1 cellular context compared by ENCODE assay signal in the genomic region with DNA sequence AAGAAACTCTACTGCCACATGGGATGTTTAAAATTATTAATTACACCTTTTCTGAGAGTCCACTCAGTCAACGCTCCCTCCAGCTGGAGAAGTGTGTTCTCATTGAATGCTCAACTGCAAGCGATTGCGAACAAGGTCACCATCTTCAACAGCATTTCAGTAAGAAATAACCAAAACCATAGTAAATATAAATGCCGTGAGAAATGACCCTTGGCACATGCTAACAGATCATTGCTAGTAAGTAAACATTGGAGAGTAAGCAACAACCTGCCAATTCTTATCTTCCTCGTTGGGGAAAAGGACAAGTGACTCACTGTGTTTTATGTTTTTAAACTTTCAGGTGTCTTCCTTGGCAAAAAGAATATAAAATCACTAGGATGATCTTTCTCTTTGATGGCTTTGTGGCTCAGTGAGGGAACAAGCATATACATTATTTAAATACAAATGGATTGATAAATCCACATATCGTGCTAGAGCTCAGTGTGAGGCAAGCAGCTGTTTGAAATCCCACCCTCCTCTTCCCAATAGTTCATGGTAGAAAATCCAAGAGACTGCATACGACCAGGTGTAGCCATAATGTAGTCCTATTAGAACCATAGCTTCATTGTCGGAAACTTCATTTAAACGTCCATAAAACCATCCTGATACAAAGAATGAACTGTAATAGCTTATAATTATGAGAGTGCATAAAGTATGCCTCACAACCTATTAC.
TF ChIP-seq lines count a peak whose summit lies in the region.

No MANE protein-coding gene starts in this region.

TF ChIP-seq in K562, 482 proteins besides CTCF, POLR2A, EP300 and RAD21 (continued from another document):
- TF ChIP-seq, protein P1, sequence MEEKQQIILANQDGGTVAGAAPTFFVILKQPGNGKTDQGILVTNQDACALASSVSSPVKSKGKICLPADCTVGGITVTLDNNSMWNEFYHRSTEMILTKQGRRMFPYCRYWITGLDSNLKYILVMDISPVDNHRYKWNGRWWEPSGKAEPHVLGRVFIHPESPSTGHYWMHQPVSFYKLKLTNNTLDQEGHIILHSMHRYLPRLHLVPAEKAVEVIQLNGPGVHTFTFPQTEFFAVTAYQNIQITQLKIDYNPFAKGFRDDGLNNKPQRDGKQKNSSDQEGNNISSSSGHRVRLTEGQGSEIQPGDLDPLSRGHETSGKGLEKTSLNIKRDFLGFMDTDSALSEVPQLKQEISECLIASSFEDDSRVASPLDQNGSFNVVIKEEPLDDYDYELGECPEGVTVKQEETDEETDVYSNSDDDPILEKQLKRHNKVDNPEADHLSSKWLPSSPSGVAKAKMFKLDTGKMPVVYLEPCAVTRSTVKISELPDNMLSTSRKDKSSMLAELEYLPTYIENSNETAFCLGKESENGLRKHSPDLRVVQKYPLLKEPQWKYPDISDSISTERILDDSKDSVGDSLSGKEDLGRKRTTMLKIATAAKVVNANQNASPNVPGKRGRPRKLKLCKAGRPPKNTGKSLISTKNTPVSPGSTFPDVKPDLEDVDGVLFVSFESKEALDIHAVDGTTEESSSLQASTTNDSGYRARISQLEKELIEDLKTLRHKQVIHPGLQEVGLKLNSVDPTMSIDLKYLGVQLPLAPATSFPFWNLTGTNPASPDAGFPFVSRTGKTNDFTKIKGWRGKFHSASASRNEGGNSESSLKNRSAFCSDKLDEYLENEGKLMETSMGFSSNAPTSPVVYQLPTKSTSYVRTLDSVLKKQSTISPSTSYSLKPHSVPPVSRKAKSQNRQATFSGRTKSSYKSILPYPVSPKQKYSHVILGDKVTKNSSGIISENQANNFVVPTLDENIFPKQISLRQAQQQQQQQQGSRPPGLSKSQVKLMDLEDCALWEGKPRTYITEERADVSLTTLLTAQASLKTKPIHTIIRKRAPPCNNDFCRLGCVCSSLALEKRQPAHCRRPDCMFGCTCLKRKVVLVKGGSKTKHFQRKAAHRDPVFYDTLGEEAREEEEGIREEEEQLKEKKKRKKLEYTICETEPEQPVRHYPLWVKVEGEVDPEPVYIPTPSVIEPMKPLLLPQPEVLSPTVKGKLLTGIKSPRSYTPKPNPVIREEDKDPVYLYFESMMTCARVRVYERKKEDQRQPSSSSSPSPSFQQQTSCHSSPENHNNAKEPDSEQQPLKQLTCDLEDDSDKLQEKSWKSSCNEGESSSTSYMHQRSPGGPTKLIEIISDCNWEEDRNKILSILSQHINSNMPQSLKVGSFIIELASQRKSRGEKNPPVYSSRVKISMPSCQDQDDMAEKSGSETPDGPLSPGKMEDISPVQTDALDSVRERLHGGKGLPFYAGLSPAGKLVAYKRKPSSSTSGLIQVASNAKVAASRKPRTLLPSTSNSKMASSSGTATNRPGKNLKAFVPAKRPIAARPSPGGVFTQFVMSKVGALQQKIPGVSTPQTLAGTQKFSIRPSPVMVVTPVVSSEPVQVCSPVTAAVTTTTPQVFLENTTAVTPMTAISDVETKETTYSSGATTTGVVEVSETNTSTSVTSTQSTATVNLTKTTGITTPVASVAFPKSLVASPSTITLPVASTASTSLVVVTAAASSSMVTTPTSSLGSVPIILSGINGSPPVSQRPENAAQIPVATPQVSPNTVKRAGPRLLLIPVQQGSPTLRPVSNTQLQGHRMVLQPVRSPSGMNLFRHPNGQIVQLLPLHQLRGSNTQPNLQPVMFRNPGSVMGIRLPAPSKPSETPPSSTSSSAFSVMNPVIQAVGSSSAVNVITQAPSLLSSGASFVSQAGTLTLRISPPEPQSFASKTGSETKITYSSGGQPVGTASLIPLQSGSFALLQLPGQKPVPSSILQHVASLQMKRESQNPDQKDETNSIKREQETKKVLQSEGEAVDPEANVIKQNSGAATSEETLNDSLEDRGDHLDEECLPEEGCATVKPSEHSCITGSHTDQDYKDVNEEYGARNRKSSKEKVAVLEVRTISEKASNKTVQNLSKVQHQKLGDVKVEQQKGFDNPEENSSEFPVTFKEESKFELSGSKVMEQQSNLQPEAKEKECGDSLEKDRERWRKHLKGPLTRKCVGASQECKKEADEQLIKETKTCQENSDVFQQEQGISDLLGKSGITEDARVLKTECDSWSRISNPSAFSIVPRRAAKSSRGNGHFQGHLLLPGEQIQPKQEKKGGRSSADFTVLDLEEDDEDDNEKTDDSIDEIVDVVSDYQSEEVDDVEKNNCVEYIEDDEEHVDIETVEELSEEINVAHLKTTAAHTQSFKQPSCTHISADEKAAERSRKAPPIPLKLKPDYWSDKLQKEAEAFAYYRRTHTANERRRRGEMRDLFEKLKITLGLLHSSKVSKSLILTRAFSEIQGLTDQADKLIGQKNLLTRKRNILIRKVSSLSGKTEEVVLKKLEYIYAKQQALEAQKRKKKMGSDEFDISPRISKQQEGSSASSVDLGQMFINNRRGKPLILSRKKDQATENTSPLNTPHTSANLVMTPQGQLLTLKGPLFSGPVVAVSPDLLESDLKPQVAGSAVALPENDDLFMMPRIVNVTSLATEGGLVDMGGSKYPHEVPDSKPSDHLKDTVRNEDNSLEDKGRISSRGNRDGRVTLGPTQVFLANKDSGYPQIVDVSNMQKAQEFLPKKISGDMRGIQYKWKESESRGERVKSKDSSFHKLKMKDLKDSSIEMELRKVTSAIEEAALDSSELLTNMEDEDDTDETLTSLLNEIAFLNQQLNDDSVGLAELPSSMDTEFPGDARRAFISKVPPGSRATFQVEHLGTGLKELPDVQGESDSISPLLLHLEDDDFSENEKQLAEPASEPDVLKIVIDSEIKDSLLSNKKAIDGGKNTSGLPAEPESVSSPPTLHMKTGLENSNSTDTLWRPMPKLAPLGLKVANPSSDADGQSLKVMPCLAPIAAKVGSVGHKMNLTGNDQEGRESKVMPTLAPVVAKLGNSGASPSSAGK (IDR thresholded peaks at IDR 0.05) = peak; percentile 61; the same call in 1 of the 2 replicates
- TF ChIP-seq POLR2AphosphoS5 (IDR thresholded peaks at IDR 0.05; ENCODE audit: control insufficient read depth, insufficient read depth, low read depth, low read length) (no peak), FOXA3 (CRISPR knock-in tag; conservative IDR thresholded peaks at IDR 0.05 in 1 of 2, IDR thresholded peaks at IDR 0.05 in 1 of 2) (peak; percentile 52 to 82; a peak in 2 of 4 replicates), SMAD2 (IDR thresholded peaks at IDR 0.05; ENCODE audit: low read depth, low read length) (no peak), MECOM (CRISPR knock-in tag; IDR thresholded peaks at IDR 0.05) (no peak), RUNX1 (IDR thresholded peaks at IDR 0.05; ENCODE audit: low read depth) (no peak), ZNF140 (CRISPR knock-in tag; IDR thresholded peaks at IDR 0.05) (no peak), FOSL1 (tag; conservative IDR thresholded peaks at IDR 0.05) (peak; percentile 63), TAL1 (IDR thresholded peaks at IDR 0.05) (no peak), MEIS2 (IDR thresholded peaks at IDR 0.05; ENCODE audit: partially characterized antibody) (peak; percentile 32), XRCC3 (IDR thresholded peaks at IDR 0.05) (no peak), MCM7 (IDR thresholded peaks at IDR 0.05) (no peak), CAMTA2 (CRISPR knock-in tag; conservative IDR thresholded peaks at IDR 0.05) (no peak), BHLHE40 (IDR thresholded peaks at IDR 0.05; ENCODE audit: low read length) (peak; percentile 33; the same call in 1 of the 2 replicates), ZNF143 (CRISPR knock-in tag; IDR thresholded peaks at IDR 0.05) (no peak), FOXK2 (conservative IDR thresholded peaks at IDR 0.05 in 1 of 2, IDR thresholded peaks at IDR 0.05 in 1 of 2; ENCODE audit: low read depth in 2 of 2) (peak in 1 of 2 experiments; percentile 41; a peak in 2 of 4 replicates), ZC3H8 (IDR thresholded peaks at IDR 0.05) (no peak), ZNF75A (CRISPR knock-in tag; IDR thresholded peaks at IDR 0.05) (no peak), NR2C1 (IDR thresholded peaks at IDR 0.05) (no peak), NR2C1 (tag; IDR thresholded peaks at IDR 0.05) (peak; percentile 19; the same call in 1 of the 2 replicates)
- TF ChIP-seq, protein P2, sequence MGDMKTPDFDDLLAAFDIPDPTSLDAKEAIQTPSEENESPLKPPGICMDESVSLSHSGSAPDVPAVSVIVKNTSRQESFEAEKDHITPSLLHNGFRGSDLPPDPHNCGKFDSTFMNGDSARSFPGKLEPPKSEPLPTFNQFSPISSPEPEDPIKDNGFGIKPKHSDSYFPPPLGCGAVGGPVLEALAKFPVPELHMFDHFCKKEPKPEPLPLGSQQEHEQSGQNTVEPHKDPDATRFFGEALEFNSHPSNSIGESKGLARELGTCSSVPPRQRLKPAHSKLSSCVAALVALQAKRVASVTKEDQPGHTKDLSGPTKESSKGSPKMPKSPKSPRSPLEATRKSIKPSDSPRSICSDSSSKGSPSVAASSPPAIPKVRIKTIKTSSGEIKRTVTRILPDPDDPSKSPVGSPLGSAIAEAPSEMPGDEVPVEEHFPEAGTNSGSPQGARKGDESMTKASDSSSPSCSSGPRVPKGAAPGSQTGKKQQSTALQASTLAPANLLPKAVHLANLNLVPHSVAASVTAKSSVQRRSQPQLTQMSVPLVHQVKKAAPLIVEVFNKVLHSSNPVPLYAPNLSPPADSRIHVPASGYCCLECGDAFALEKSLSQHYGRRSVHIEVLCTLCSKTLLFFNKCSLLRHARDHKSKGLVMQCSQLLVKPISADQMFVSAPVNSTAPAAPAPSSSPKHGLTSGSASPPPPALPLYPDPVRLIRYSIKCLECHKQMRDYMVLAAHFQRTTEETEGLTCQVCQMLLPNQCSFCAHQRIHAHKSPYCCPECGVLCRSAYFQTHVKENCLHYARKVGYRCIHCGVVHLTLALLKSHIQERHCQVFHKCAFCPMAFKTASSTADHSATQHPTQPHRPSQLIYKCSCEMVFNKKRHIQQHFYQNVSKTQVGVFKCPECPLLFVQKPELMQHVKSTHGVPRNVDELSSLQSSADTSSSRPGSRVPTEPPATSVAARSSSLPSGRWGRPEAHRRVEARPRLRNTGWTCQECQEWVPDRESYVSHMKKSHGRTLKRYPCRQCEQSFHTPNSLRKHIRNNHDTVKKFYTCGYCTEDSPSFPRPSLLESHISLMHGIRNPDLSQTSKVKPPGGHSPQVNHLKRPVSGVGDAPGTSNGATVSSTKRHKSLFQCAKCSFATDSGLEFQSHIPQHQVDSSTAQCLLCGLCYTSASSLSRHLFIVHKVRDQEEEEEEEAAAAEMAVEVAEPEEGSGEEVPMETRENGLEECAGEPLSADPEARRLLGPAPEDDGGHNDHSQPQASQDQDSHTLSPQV (IDR thresholded peaks at IDR 0.05) = 0 out of 2 replicates have a peak, but pooled peaks have one; percentile 30
- TF ChIP-seq, protein P3, sequence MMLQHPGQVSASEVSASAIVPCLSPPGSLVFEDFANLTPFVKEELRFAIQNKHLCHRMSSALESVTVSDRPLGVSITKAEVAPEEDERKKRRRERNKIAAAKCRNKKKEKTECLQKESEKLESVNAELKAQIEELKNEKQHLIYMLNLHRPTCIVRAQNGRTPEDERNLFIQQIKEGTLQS (IDR thresholded peaks at IDR 0.05) = no peak
- TF ChIP-seq, protein P3 (CRISPR knock-in tag; conservative IDR thresholded peaks at IDR 0.05) = no peak
